Comparison of ENCODE assay signal across 21 cellular contexts in the genomic region with DNA sequence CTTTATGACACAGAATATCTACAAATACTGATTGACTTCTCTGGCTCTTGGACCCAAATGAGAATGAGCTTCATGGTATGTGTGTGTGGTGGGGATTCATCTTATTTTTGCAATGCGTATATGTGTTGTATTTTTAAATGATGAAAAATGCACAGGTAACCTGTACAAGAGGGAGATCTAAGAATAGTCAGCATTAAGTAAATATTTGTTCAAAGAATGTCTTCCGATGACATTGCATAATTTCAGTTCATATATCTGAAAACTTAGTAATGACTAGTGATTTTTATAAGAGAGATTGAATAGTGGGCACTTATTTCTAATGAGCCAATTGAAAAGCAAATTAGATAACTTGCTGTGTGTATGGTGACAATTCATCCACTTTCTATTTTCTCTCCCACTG.
"Had no signal": no experiment of that assay in that cellular context is flagged by ENCODE, and none has a peak within 500 bp of the region (broad histone marks: within the 10 kb centered on the region; RNA-seq: fewer than 3 reads in every experiment).

No MANE protein-coding gene starts in this region.

- H3K36me3 Mint-ChIP-seq: naive thymus-derived CD8-positive, alpha-beta T cell had no signal

- DNase-seq: cortex of kidney; dorsolateral prefrontal cortex; effector CD8-positive, alpha-beta T cell; gastrocnemius medialis; heart right ventricle; hypothalamus; kidney glomerular epithelial cell; mammary epithelial cell; mucosa of descending colon; naive thymus-derived CD8-positive, alpha-beta T cell; nucleus accumbens; pancreas; stimulated activated CD4-positive, alpha-beta T cell treated with anti-CD3 and anti-CD28 coated beads, Interleukin-2, amount 100 ng/mL, for 24 hours; stimulated activated CD4-positive, alpha-beta T cell treated with anti-CD3 and anti-CD28 coated beads, Interleukin-4, amount 100 ng/mL, for 4 hours; stimulated activated naive CD4-positive, alpha-beta T cell; stomach; substantia nigra; transverse colon had no signal

- H3K27ac ChIP-seq: dorsolateral prefrontal cortex, gastrocnemius medialis, heart right ventricle, pancreas, prostate gland, stomach, thoracic aorta, transverse colon had no signal

- ATAC-seq: gastrocnemius medialis; heart right ventricle; mucosa of descending colon; naive thymus-derived CD8-positive, alpha-beta T cell; pancreas; sciatic nerve had no signal

- H3K4me3 ChIP-seq: dorsolateral prefrontal cortex, gastrocnemius medialis, heart right ventricle, mucosa of descending colon, pancreas, prostate gland, stomach, thoracic aorta, transverse colon had no signal

- H3K4me3 Mint-ChIP-seq: naive thymus-derived CD8-positive, alpha-beta T cell had no signal

- H3K27me3 ChIP-seq: dorsolateral prefrontal cortex, gastrocnemius medialis, heart right ventricle, pancreas, stomach, transverse colon had no signal

- H3K27ac Mint-ChIP-seq: naive thymus-derived CD8-positive, alpha-beta T cell had no signal

- H3K36me3 ChIP-seq: gastrocnemius medialis, heart right ventricle, pancreas, prostate gland, stomach, thoracic aorta, transverse colon had no signal

- H3K9me3 Mint-ChIP-seq: naive thymus-derived CD8-positive, alpha-beta T cell had no signal

- H3K9me3 ChIP-seq: gastrocnemius medialis, heart right ventricle, mucosa of descending colon, pancreas, prostate gland, stomach, thoracic aorta, transverse colon had no signal

- H3K4me1 ChIP-seq: gastrocnemius medialis, heart right ventricle, prostate gland, transverse colon had no signal
